In the genomic region with DNA sequence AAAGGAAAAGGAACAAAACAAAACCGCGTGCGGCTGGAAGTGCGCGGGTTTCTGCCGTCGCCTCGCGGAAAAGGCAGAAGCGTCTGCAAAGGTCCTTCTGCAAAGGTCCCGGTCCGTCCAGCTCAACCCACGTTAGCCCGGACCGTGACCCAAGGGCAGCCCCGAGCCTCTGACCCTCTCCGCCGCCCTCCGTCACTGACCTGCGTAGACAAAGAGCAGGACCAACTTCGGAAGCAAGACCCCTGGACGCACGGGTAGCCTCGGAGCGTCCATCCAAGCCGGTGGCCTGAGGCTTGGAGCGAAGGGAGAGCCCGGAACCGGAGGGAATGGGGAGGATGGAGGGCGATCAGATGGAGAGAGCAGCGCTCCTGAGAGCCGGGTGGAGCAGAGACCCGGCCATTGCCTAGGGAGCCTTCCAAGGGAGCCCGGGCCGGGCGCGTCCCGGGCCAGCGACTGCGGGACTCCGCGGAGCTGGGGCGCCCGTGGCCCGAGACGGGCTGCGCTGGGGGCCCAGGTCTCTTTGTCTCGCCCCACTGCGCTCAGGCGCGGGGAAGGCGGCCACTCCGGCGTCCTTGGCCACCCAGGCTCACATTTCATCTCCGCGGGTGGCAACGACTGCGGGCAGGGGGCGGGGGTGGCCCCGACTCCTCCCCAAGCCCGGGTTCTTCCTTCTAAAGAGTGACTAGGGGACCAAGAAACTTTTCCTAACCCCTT, we compare ENCODE assay signal across 8 cellular contexts. TPM values are rescaled to one million over a fixed set of nuclear protein-coding genes. Genes with fewer than 3 reads are reported as not detected.
DNase-seq lines count a peak whose midpoint lies in the region; TF ChIP-seq lines count a peak whose summit lies in the region.

CYYR1 (minus strand) TSS at position 619 of the 714 bp plus-strand sequence; CDS start at position 273, 346 bp downstream.

- peak within 1 kb of the TSS; percentile 95 for H2AFZ ChIP-seq in smooth muscle cell (ENCODE audit: low read depth)

- no peaks in the 10 kb centered on the region for H3K36me3 ChIP-seq in smooth muscle cell (ENCODE audit: low read depth)

- no peaks in the 10 kb centered on the region for H3K79me2 ChIP-seq in smooth muscle cell (ENCODE audit: low read depth)

- H3K4me2 ChIP-seq in smooth muscle cell = peak within 1 kb of the TSS; percentile 96

- H3K9me3 ChIP-seq in smooth muscle cell (replicated peaks; ENCODE audit: low read depth) = no peaks in the 10 kb centered on the region

- H4K20me1 ChIP-seq in smooth muscle cell (ENCODE audit: low read depth) = no peaks in the 10 kb centered on the region

- peak within 1 kb of the TSS; percentile 59 for H3K4me3 ChIP-seq in coronary artery
- H3K4me3 ChIP-seq in smooth muscle cell = peak within 1 kb of the TSS; percentile 64

- peak within 1 kb of the TSS; percentile 25 for H3K9ac ChIP-seq in smooth muscle cell (ENCODE audit: low read depth)

- WGBS in smooth muscle cell (ENCODE audit: low lambda C conversion rate) = 1% methylated on average over 43 of the region's 61 CpGs

- peaks cover 11% of the 10 kb centered on the region for H3K4me1 ChIP-seq in smooth muscle cell (ENCODE audit: low read depth)

- no peaks in the 10 kb centered on the region for H3K27me3 ChIP-seq in smooth muscle cell (ENCODE audit: low read depth)

- TF ChIP-seq CTCF in coronary artery (IDR thresholded peaks at IDR 0.05) (no peak), smooth muscle cell (IDR thresholded peaks at IDR 0.05; ENCODE audit: borderline replicate concordance, insufficient read depth, poor library complexity, severe bottlenecking) (no peak)

- H3K27ac ChIP-seq in coronary artery (peak within 1 kb of the TSS in 1 of 2 donors; percentile 56), smooth muscle cell (ENCODE audit: low read depth) (no peak within 1 kb of the TSS)

- H3F3A ChIP-seq in smooth muscle cell (ENCODE audit: low read depth) = no peaks in the 10 kb centered on the region

- DNase-seq in LHCN-M2 (ENCODE audit: low read depth) (peak; percentile 10), coronary artery (ENCODE audit: low spot score) (no peak), kidney glomerular epithelial cell (lab: John Stamatoyannopoulos, UW) (peak; percentile 14), smooth muscle cell (lab: John Stamatoyannopoulos, UW; ENCODE audit: unreplicated experiment) (no peak), NCI-H146 (lab: John Stamatoyannopoulos, UW) (no peak), activated gamma-delta T cell treated with Interleukin-2 at 50 U/mL for 16 hours (no peak), NCI-H226 (no peak)
- no peak for DNase-seq in activated CD8-positive, alpha-beta memory T cell treated with anti-CD3 and anti-CD28 coated beads, Interleukin-2, amount 50 U/mL, for 48 hours

RNA-seq across cellular contexts. Expression of gene CYYR1, which starts in this region (rescaled TPM):
- total RNA-seq in LHCN-M2 (2014; rRNA removed) (0.71 and 0.92 TPM in 2 replicates), smooth muscle cell (4.0 and 8.0 TPM in 2 replicates)
- 0.56 TPM for polyA plus RNA-seq in LHCN-M2 (2012)
- 4.0 and 5.1 TPM in 2 replicates for polyA plus RNA-seq in smooth muscle cell

Comparison
In these comparisons a context has a peak if more than half of its experiments do, and no peak if none do; other contexts are left out.
1. Peak in DNase-seq in LHCN-M2; RNA of the gene not detected or under 1 TPM.